Comparison of ENCODE assay signal across 8 cellular contexts in genomic region chr19:35756373-35757230, GRCh38. TPM values are rescaled to one million over a fixed set of nuclear protein-coding genes. Genes with fewer than 3 reads are reported as not detected.
DNase-seq lines count a peak whose midpoint lies in the region; ATAC-seq and TF ChIP-seq lines count a peak whose summit lies in the region.

TSS of gene HSPB6 (minus strand) at chr19:35757029. CDS start at chr19:35757008, 21 bp downstream.

- WGBS in HUES64: 32% methylated on average over 52 of the region's 52 CpGs
- 3 to 9% methylated on average over 50 to 52 of the region's 52 CpGs for WGBS in lung, 2 donors
- WGBS in tibial nerve, 2 donors: 6 to 8% methylated on average over 45 to 48 of the region's 52 CpGs

- H3K9me3 ChIP-seq in HUES64 (ENCODE audit: insufficient read depth, low read depth, low read length) (no peaks in the 10 kb centered on the region), lung (ENCODE audit: control insufficient read depth in 2 of 2, insufficient read depth in 1 of 2, low read length in 1 of 2) (peaks cover 0 to 4% of the 10 kb centered on the region in 2 donors), tibial nerve (no peaks in the 10 kb centered on the region)

- H3K4me3 ChIP-seq in ACC112 (ENCODE audit: low read depth, low read length) (peak within 1 kb of the TSS; percentile 93), HUES64 (ENCODE audit: low read length) (peak within 1 kb of the TSS; percentile 98), lung (peak within 1 kb of the TSS; percentile 16), tibial nerve (peak within 1 kb of the TSS; percentile 54 to 94 (median 89))

- H3K27me3 Mint-ChIP-seq in central memory CD8-positive, alpha-beta T cell: no peaks in the 10 kb centered on the region

- TF ChIP-seq EP300 in tibial nerve (IDR thresholded peaks at IDR 0.05): peak in 1 of 2 donors; percentile 59

- H3K27ac ChIP-seq in ACC112 (ENCODE audit: low read depth, low read length) (peak within 1 kb of the TSS; percentile 95), HUES64 (ENCODE audit: low read depth, low read length) (peak within 1 kb of the TSS; percentile 80), lung (ENCODE audit: low read depth in 1 of 2, low read length in 1 of 2) (peak within 1 kb of the TSS; percentile 88 to 97), tibial nerve (peak within 1 kb of the TSS; percentile 90 to 99 (median 96))

- H3K9ac ChIP-seq in HUES64 (ENCODE audit: low read depth, low read length): peak within 1 kb of the TSS; percentile 52

- no peak for ATAC-seq in central memory CD8-positive, alpha-beta T cell (replicated peaks; ENCODE audit: extremely low read depth, poor library complexity, severe bottlenecking)
- ATAC-seq in lung (ENCODE audit: insufficient read depth, low FRiP score): no peak
- ATAC-seq in GM21526 (IDR thresholded peaks at IDR 0.05; ENCODE audit: low FRiP score, unreplicated experiment): no peak

- H3K4me1 Mint-ChIP-seq in central memory CD8-positive, alpha-beta T cell: peaks cover 14% of the 10 kb centered on the region

- DNase-seq in central memory CD8-positive, alpha-beta T cell (ENCODE audit: low spot score in 2 of 2): no peak
- DNase-seq in lung (ENCODE audit: low spot score) (no peak), tibial nerve (ENCODE audit: low spot score in 2 of 2) (peak; percentile 49 to 52), COR-L47 (lab: John Stamatoyannopoulos, UW) (no peak)
- no peak for DNase-seq in stimulated activated CD4-positive, alpha-beta T cell treated with anti-CD3 and anti-CD28 coated beads, Interleukin-15, amount 100 ng/mL, for 24 hours

- TF ChIP-seq CTCF in lung (IDR thresholded peaks at IDR 0.05; ENCODE audit: control extremely low read depth, extremely low read depth): no peak
- no peak for TF ChIP-seq CTCF in tibial nerve (IDR thresholded peaks at IDR 0.05)

- no peaks in the 10 kb centered on the region for H3K9me3 Mint-ChIP-seq in central memory CD8-positive, alpha-beta T cell

- peaks cover 12% of the 10 kb centered on the region for H3K79me2 ChIP-seq in ACC112 (ENCODE audit: control insufficient read depth, insufficient read depth, low read length, unreplicated experiment)

- H3K27me3 ChIP-seq in ACC112 (ENCODE audit: insufficient read depth, low read length): no peaks in the 10 kb centered on the region
- H3K27me3 ChIP-seq in HUES64 (ENCODE audit: insufficient read depth, low read length): peaks cover 19% of the 10 kb centered on the region
- no peaks in the 10 kb centered on the region for H3K27me3 ChIP-seq in lung (ENCODE audit: control insufficient read depth, insufficient read depth)
- no peaks in the 10 kb centered on the region for H3K27me3 ChIP-seq in tibial nerve

- H3K36me3 Mint-ChIP-seq in central memory CD8-positive, alpha-beta T cell (ENCODE audit: insufficient read depth): peaks cover 11% of the 10 kb centered on the region

- peak in 1 of 2 donors; percentile 68 for TF ChIP-seq POLR2A in tibial nerve (IDR thresholded peaks at IDR 0.05)

- H2AFZ ChIP-seq in ACC112 (ENCODE audit: low read length, unreplicated experiment): peak within 1 kb of the TSS; percentile 14

- peaks cover 22% of the 10 kb centered on the region for H3K4me1 ChIP-seq in ACC112 (ENCODE audit: control insufficient read depth, insufficient read depth, low read length, unreplicated experiment)
- peaks cover 9% of the 10 kb centered on the region; the same call in 1 of the 2 replicates for H3K4me1 ChIP-seq in HUES64 (ENCODE audit: insufficient read depth, low read length)
- peaks cover 0 to 11% of the 10 kb centered on the region in 2 donors for H3K4me1 ChIP-seq in lung (ENCODE audit: control insufficient read depth in 2 of 2, insufficient read depth in 2 of 2, low read length in 2 of 2)
- peaks cover 4 to 53% (median 21%) of the 10 kb centered on the region in 4 donors for H3K4me1 ChIP-seq in tibial nerve

- H3K4me3 Mint-ChIP-seq in central memory CD8-positive, alpha-beta T cell: peak within 1 kb of the TSS; percentile 93

- H3K36me3 ChIP-seq in ACC112 (ENCODE audit: insufficient read depth, low read length) (0 out of 2 replicates have a peak, but pooled peaks cover 6% of the 10 kb centered on the region), HUES64 (ENCODE audit: insufficient read depth, low read length) (peaks cover 14% of the 10 kb centered on the region), lung (ENCODE audit: control insufficient read depth in 2 of 2, insufficient read depth in 2 of 2, low read length in 2 of 2) (peaks cover 0 to 26% of the 10 kb centered on the region in 2 donors), tibial nerve (peaks cover 0 to 56% (median 4%) of the 10 kb centered on the region in 3 donors)

- H3K27ac Mint-ChIP-seq in central memory CD8-positive, alpha-beta T cell (ENCODE audit: low read depth): peak within 1 kb of the TSS; percentile 94

RNA-seq across cellular contexts. Expression of gene HSPB6, which starts in this region (rescaled TPM):
- polyA plus RNA-seq in HUES64 (2013, experiment 1 of 2): 0.30 TPM
- polyA plus RNA-seq in HUES64 (2013, experiment 2 of 2): 0.63 TPM
- 10 to 100 TPM; 13.2 to 44.8 TPM for total RNA-seq in lung
- polyA plus RNA-seq in lung: 10 to 100 TPM; 22.5 to 26.4 TPM
- 100 to 1,000 TPM in 3 of 4 donors, 10 to 100 TPM in 1; 85.2 to 190 (median 124) TPM for total RNA-seq in tibial nerve

Comparison
In these comparisons a context has a peak if more than half of its experiments do, and no peak if none do; other contexts are left out.
1. H3K4me3 ChIP-seq: peak in every context shown above with its lines; median percentile 98 in HUES64; 93 in ACC112; 89 in tibial nerve; 16 in lung.
2. DNase-seq: peak in tibial nerve (2 of 2); none in central memory CD8-positive, alpha-beta T cell (0 of 2), lung (single experiment), stimulated activated CD4-positive, alpha-beta T cell treated with anti-CD3 and anti-CD28 coated beads, Interleukin-15, amount 100 ng/mL, for 24 hours (single experiment) and COR-L47 (single experiment).
3. Peak in every context shown above with its lines, with median percentiles within 50 percentile points of each other: H3K27ac ChIP-seq.